ENCODE assay signal across 6 cellular contexts in the genomic region with DNA sequence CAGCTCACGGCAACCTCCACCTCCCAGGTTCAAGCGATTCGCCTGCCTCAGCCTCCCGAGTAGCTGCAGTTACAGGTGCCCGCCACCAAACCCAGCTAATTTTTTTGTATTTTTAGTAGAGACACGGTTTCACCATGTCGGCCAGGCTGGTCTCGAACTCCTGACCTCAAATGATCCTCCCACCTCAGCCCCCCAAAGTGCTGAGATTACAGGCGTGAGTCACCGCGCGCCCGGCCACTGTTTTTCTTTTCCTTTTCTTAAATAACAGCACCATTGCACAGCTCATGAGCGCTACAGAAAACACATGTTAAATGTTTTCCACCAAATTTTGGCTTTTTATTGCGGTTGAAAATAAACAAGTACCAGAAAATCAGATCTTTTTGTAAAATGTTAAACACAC.
A peak's percentile ranks its signal among the peaks of the same experiment; 100 is the strongest.
DNase-seq lines count a peak whose midpoint lies in the region; TF ChIP-seq lines count a peak whose summit lies in the region.
"Not testable (repeated sequence)": the region's sequence is repeated elsewhere in the genome, so short reads cannot be mapped to it uniquely, and the experiment has no call there.

No MANE protein-coding gene starts in this region.

- whole genome bisulfite sequencing in suprapubic skin, result 87% methylated on average over 15 of the region's 15 CpGs

- not testable (repeated sequence) for H3K36me3 ChIP-seq in BJ (ENCODE audit: control insufficient read depth, insufficient read depth, low read length); suprapubic skin

- TF ChIP-seq EP300 in suprapubic skin (IDR thresholded peaks at IDR 0.05), result not testable (repeated sequence)

- H3K27ac ChIP-seq in suprapubic skin, result not testable (repeated sequence)

- not testable (repeated sequence) for H3K4me1 ChIP-seq in suprapubic skin

- not testable (repeated sequence) for H3K4me3 ChIP-seq in BJ (ENCODE audit: low read depth, low read length); suprapubic skin

- H3K9me3 ChIP-seq in suprapubic skin, result not testable (repeated sequence)

- not testable (repeated sequence) for H3K9me3 Mint-ChIP-seq in HFFc6; chondrocyte (ENCODE audit: low read depth); glutamatergic neuron (ENCODE audit: unreplicated experiment)

- H3K36me3 Mint-ChIP-seq in HFFc6 (ENCODE audit: low read depth); chondrocyte (ENCODE audit: low read depth); glutamatergic neuron (ENCODE audit: unreplicated experiment): not testable (repeated sequence)

- peaks cover 15% of the 10 kb centered on the region for H3K27me3 Mint-ChIP-seq in HFFc6 (ENCODE audit: insufficient read depth)
- not testable (repeated sequence) for H3K27me3 Mint-ChIP-seq in chondrocyte (ENCODE audit: low read depth); glutamatergic neuron (ENCODE audit: unreplicated experiment)

- CTCF ChIA-PET in BJ (lab: Yijun Ruan, JAX), result not testable (repeated sequence)

- peak; percentile 7 for DNase-seq in BJ (ENCODE audit: low read depth)
- DNase-seq in H4 (ENCODE audit: low spot score), result peak; percentile 45
- DNase-seq in HFFc6, glutamatergic neuron: not testable (repeated sequence)
- peak; percentile 14 for DNase-seq in chondrocyte (ENCODE audit: low spot score)
- peak; percentile 0 to 66 for DNase-seq in suprapubic skin (ENCODE audit: low spot score in 2 of 2)

- not testable (repeated sequence) for TF ChIP-seq CTCF in BJ (IDR thresholded peaks at IDR 0.05; ENCODE audit: insufficient read depth, low read depth, low read length); chondrocyte (IDR thresholded peaks at IDR 0.05); suprapubic skin (IDR thresholded peaks at IDR 0.05)
- TF ChIP-seq CTCF in HFFc6 (IDR thresholded peaks at IDR 0.05), result peak; percentile 46
- TF ChIP-seq CTCF in glutamatergic neuron (IDR thresholded peaks at IDR 0.05; ENCODE audit: partially characterized antibody, unreplicated experiment), result peak; percentile 31

- not testable (repeated sequence) for TF ChIP-seq POLR2A in suprapubic skin (IDR thresholded peaks at IDR 0.05)

- H3K27ac Mint-ChIP-seq in HFFc6; chondrocyte (ENCODE audit: unreplicated experiment); glutamatergic neuron (ENCODE audit: unreplicated experiment): not testable (repeated sequence)

- H3K4me3 Mint-ChIP-seq in HFFc6; chondrocyte (ENCODE audit: unreplicated experiment); glutamatergic neuron (ENCODE audit: unreplicated experiment): not testable (repeated sequence)

- POLR2A ChIA-PET in BJ (lab: Charles Lee), result not testable (repeated sequence)

- H3K4me1 Mint-ChIP-seq in HFFc6 (ENCODE audit: low read depth); chondrocyte (ENCODE audit: low read depth); glutamatergic neuron (ENCODE audit: low read depth, unreplicated experiment): not testable (repeated sequence)

- not testable (repeated sequence) for H3K27me3 ChIP-seq in BJ (ENCODE audit: control insufficient read depth, insufficient read depth, low read length); suprapubic skin
